In genomic region chr6:55652429-55652828, GRCh38 we compare ENCODE assay signal across 16 cellular contexts.
DNase-seq lines count a peak whose midpoint lies in the region; ATAC-seq and TF ChIP-seq lines count a peak whose summit lies in the region.
"Had no signal": no experiment of that assay in that cellular context is flagged by ENCODE, and none has a peak within 500 bp of the region (broad histone marks: within the 10 kb centered on the region; RNA-seq: fewer than 3 reads in every experiment).

No MANE protein-coding gene starts in this region.

- no peaks in the 10 kb centered on the region for H3K36me3 Mint-ChIP-seq in activated naive CD8-positive, alpha-beta T cell treated with anti-CD3 and anti-CD28 coated beads, Interleukin-2, amount 50 U/mL, for 24 hours (ENCODE audit: low read depth)

- ATAC-seq in SK-N-SH treated with all-trans-retinoic acid at 6 μM for 48 hours (peak; percentile 83), GM19395 (IDR thresholded peaks at IDR 0.05; ENCODE audit: unreplicated experiment) (no peak)
- no peak for ATAC-seq in activated naive CD8-positive, alpha-beta T cell treated with anti-CD3 and anti-CD28 coated beads, Interleukin-2, amount 50 U/mL, for 24 hours
- ATAC-seq: GM12878 had no signal

- DNase-seq in NCI-H526 treated with DMSO at 0.1 percent for 48 hours (lab: John Stamatoyannopoulos, UW), result peak; percentile 31
- peak; percentile 61 for DNase-seq in foreskin melanocyte
- no peak for DNase-seq in stimulated activated CD4-positive, alpha-beta T cell treated with anti-CD3 and anti-CD28 coated beads, Interleukin-4, amount 100 ng/mL, for 1 hour
- DNase-seq in NCI-H345 (lab: John Stamatoyannopoulos, UW), result no peak
- no peak for DNase-seq in activated naive CD8-positive, alpha-beta T cell treated with anti-CD3 and anti-CD28 coated beads, Interleukin-2, amount 50 U/mL, for 24 hours
- DNase-seq: C1 segment of cervical spinal cord; Calu3; CD4-positive, alpha-beta T cell; DMS 273 treated with DMSO at 0.1 percent for 48 hours; GOT3; H9; IMR-90 had no signal

- H3K27me3 Mint-ChIP-seq in activated naive CD8-positive, alpha-beta T cell treated with anti-CD3 and anti-CD28 coated beads, Interleukin-2, amount 50 U/mL, for 24 hours, result no peaks in the 10 kb centered on the region
- H3K27me3 Mint-ChIP-seq: B cell; CD4-positive, alpha-beta T cell had no signal

- H3K27ac Mint-ChIP-seq in activated naive CD8-positive, alpha-beta T cell treated with anti-CD3 and anti-CD28 coated beads, Interleukin-2, amount 50 U/mL, for 24 hours, result no peak overlapping the region
- H3K27ac Mint-ChIP-seq: B cell; CD4-positive, alpha-beta T cell; H9 had no signal

- H3K4me3 Mint-ChIP-seq in activated naive CD8-positive, alpha-beta T cell treated with anti-CD3 and anti-CD28 coated beads, Interleukin-2, amount 50 U/mL, for 24 hours, result no peak overlapping the region
- H3K4me3 Mint-ChIP-seq: B cell; CD4-positive, alpha-beta T cell; H9 had no signal

- H3K4me1 Mint-ChIP-seq in activated naive CD8-positive, alpha-beta T cell treated with anti-CD3 and anti-CD28 coated beads, Interleukin-2, amount 50 U/mL, for 24 hours, result no peaks in the 10 kb centered on the region
- H3K4me1 Mint-ChIP-seq: B cell had no signal

- peaks cover 10% of the 10 kb centered on the region for H3K9me3 Mint-ChIP-seq in activated naive CD8-positive, alpha-beta T cell treated with anti-CD3 and anti-CD28 coated beads, Interleukin-2, amount 50 U/mL, for 24 hours

TF ChIP-seq in SK-N-SH treated with all-trans-retinoic acid at 6 μM for 48 hours, 23 proteins besides CTCF, POLR2A, EP300 and RAD21:
- TF ChIP-seq ISL1 (CRISPR knock-in tag; IDR thresholded peaks at IDR 0.05), result peak; percentile 54; the same call in 1 of the 2 replicates
- no peak for TF ChIP-seq OSR1 (CRISPR knock-in tag; IDR thresholded peaks at IDR 0.05)
- TF ChIP-seq TOX (CRISPR knock-in tag; IDR thresholded peaks at IDR 0.05; ENCODE audit: borderline replicate concordance), result peak; percentile 52; the same call in 1 of the 2 replicates
- peak; percentile 61; the same call in 1 of the 2 replicates for TF ChIP-seq RARB (CRISPR knock-in tag; IDR thresholded peaks at IDR 0.05)

Comparison
In these comparisons a context has a peak if more than half of its experiments do, and no peak if none do; other contexts are left out.
1. DNase-seq: peak in NCI-H526 treated with DMSO at 0.1 percent for 48 hours (single experiment) and foreskin melanocyte (single experiment); none in stimulated activated CD4-positive, alpha-beta T cell treated with anti-CD3 and anti-CD28 coated beads, Interleukin-4, amount 100 ng/mL, for 1 hour (single experiment), NCI-H345 (single experiment) and activated naive CD8-positive, alpha-beta T cell treated with anti-CD3 and anti-CD28 coated beads, Interleukin-2, amount 50 U/mL, for 24 hours (single experiment).